8 cellular contexts compared by ENCODE assay signal in genomic region chr9:21789541-21790037, GRCh38. TPM values are rescaled to one million over a fixed set of nuclear protein-coding genes. Genes with fewer than 3 reads are reported as not detected.
DNase-seq lines count a peak whose midpoint lies in the region; ATAC-seq and TF ChIP-seq lines count a peak whose summit lies in the region.

No MANE protein-coding gene starts in this region.

- H3K4me3 ChIP-seq in colonic mucosa (no peak overlapping the region), left lung (no peak overlapping the region)

- no peak overlapping the region for H3K9ac ChIP-seq in colonic mucosa (ENCODE audit: low read depth in 2 of 2, low read length in 2 of 2)

- H3K36me3 Mint-ChIP-seq in T-helper 17 cell (ENCODE audit: low read depth) = no peaks in the 10 kb centered on the region

- H3K36me3 ChIP-seq in colonic mucosa (no peaks in the 10 kb centered on the region), left lung (no peaks in the 10 kb centered on the region)

- peak; percentile 98 for ATAC-seq in GM18498 (IDR thresholded peaks at IDR 0.05; ENCODE audit: unreplicated experiment)
- ATAC-seq in HG02884 (IDR thresholded peaks at IDR 0.05; ENCODE audit: unreplicated experiment) = peak; percentile 99
- peak; percentile 98 for ATAC-seq in T-helper 17 cell
- peak; percentile 98 for ATAC-seq in left lung
- ATAC-seq in stimulated activated naive CD8-positive, alpha-beta T cell treated with anti-CD3 and anti-CD28 coated beads, Interleukin-15, Interleukin-2, amounts not matched to agents 100 U/mL and 50 U/mL, for 24 hours = peak; percentile 94

- H3K27me3 Mint-ChIP-seq in T-helper 17 cell = peaks cover 17% of the 10 kb centered on the region

- H3K27ac ChIP-seq in colonic mucosa (no peak overlapping the region), left lung (no peak overlapping the region)

- H3K4me1 Mint-ChIP-seq in T-helper 17 cell = peaks cover 3% of the 10 kb centered on the region

- H3K4me1 ChIP-seq in colonic mucosa (no peaks in the 10 kb centered on the region), left lung (peaks cover 0 to 6% of the 10 kb centered on the region in 2 donors)

- H3K9me3 ChIP-seq in T-helper 17 cell (ENCODE audit: control insufficient read depth, low read length, poor library complexity, severe bottlenecking) (no peaks in the 10 kb centered on the region), colonic mucosa (no peaks in the 10 kb centered on the region), left lung (no peaks in the 10 kb centered on the region)

- TF ChIP-seq CTCF in colonic mucosa (IDR thresholded peaks at IDR 0.05) = peak; percentile 82
- peak; percentile 68 to 81 for TF ChIP-seq CTCF in left lung (IDR thresholded peaks at IDR 0.05)

- intact Hi-C loops in colonic mucosa (cut with DNase I) (loop anchor here (5.0 to 10.0 kb wide), 3 partner anchors 75 to 475 kb away; no protein-coding TSS in a partner anchor), left lung (cut with DNase I) (loop anchor here in 1 of 2 donors (10.0 kb wide), 2 partner anchors 85 to 325 kb away; no protein-coding TSS in a partner anchor)

- DNase-seq in AG08395 (ENCODE audit: low spot score) = peak; percentile 74
- DNase-seq in NCI-H146 (lab: John Stamatoyannopoulos, UW) = peak; percentile 81
- DNase-seq in T-helper 17 cell = peak in 1 of 3 donors; percentile 19
- DNase-seq in colonic mucosa = peak; percentile 60
- no peak for DNase-seq in left lung
- peak; percentile 48 for DNase-seq in stimulated activated naive CD8-positive, alpha-beta T cell treated with anti-CD3 and anti-CD28 coated beads, Interleukin-15, Interleukin-2, amounts not matched to agents 100 U/mL and 50 U/mL, for 24 hours

- H3K27ac Mint-ChIP-seq in T-helper 17 cell = no peak overlapping the region

- H3K4me3 Mint-ChIP-seq in T-helper 17 cell = peak overlapping the region; percentile 43

- no peaks in the 10 kb centered on the region for H3K27me3 ChIP-seq in colonic mucosa
- peaks cover 9 to 20% of the 10 kb centered on the region in 2 donors for H3K27me3 ChIP-seq in left lung

RNA-seq across cellular contexts. Expression of gene MTAP, which starts 12.8 kb away (rescaled TPM):
- total RNA-seq in T-helper 17 cell (10 to 100 TPM; 26.2 to 28.8 TPM), colonic mucosa (10 to 100 TPM; 22.0 to 24.4 TPM), left lung (10 to 100 TPM; 35.6 to 44.6 TPM)

Comparison
In these comparisons a context has a peak if more than half of its experiments do, and no peak if none do; other contexts are left out.
1. DNase-seq: peak in AG08395 (single experiment), NCI-H146 (single experiment), colonic mucosa (single experiment) and stimulated activated naive CD8-positive, alpha-beta T cell treated with anti-CD3 and anti-CD28 coated beads, Interleukin-15, Interleukin-2, amounts not matched to agents 100 U/mL and 50 U/mL, for 24 hours (single experiment); none in left lung (0 of 2).
2. Peak in every context shown above with its lines, with median percentiles within 50 percentile points of each other: ATAC-seq.